Comparison of ENCODE assay signal across 1 cellular context in the genomic region with DNA sequence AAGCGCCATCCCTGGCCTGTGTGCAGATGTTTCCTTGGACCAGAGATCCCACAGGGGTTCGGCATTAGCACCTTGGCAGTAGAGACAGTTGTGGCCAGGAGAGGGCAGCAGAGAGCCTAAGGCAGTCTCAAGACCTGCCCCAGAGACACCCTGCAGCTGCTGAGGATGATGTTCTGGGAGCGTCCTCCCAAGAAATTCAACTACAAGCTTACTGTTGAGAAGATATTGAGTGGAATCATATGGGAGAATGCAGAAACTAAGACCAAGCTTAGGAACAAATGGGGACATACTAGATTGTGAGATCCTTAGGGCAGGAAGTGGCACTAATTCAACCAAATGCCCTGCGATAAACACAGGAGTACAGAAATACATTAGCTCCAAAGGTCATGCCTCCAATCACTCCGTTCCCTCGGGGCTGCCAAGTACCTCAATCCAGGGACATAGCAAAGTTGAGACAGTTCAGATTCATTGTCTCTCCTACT.
TF ChIP-seq lines count a peak whose summit lies in the region.

No MANE protein-coding gene starts in this region.

TF ChIP-seq in H1, 55 proteins besides CTCF, POLR2A, EP300 and RAD21:
- TF ChIP-seq YY1 (IDR thresholded peaks at IDR 0.05; ENCODE audit: low read depth, low read length) (0 out of 2 replicates have a peak, but pooled peaks have one; percentile 25), RNF2 (IDR thresholded peaks at IDR 0.05; ENCODE audit: borderline replicate concordance, low read depth, low read length, missing control alignments, poor library complexity, severe bottlenecking) (no peak)
